1 cellular context compared by ENCODE assay signal in the genomic region with DNA sequence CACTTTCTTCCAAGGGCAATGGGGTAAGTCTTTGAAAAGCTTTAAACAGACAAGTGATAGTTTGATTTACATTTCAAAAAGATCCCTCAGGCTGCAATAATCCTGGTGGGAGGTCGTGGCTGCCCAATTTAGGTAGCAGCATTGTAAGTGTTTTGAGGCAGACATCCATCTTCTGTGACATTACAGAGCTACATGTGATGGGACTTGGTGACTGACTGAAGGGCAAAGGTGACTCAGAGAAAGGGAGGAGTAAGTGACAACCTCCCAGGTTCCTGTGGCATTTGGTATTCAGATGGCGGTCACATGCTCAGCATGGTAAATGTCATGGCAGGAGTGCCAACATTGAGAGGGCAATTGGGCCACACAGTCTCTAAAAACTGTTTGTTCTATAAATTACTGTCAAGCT.
TF ChIP-seq lines count a peak whose summit lies in the region.

No MANE protein-coding gene starts in this region.

TF ChIP-seq in HepG2, 621 proteins besides CTCF, POLR2A, EP300 and RAD21 (continued from another document):
- TF ChIP-seq, protein P1, sequence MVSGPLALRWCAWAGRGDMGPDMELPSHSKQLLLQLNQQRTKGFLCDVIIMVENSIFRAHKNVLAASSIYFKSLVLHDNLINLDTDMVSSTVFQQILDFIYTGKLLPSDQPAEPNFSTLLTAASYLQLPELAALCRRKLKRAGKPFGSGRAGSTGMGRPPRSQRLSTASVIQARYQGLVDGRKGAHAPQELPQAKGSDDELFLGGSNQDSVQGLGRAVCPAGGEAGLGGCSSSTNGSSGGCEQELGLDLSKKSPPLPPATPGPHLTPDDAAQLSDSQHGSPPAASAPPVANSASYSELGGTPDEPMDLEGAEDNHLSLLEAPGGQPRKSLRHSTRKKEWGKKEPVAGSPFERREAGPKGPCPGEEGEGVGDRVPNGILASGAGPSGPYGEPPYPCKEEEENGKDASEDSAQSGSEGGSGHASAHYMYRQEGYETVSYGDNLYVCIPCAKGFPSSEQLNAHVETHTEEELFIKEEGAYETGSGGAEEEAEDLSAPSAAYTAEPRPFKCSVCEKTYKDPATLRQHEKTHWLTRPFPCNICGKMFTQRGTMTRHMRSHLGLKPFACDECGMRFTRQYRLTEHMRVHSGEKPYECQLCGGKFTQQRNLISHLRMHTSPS (CRISPR knock-in tag; IDR thresholded peaks at IDR 0.05; ENCODE audit: low read depth) = peak; percentile 65; the same call in 1 of the 2 replicates
- TF ChIP-seq ZNF616 (CRISPR knock-in tag; IDR thresholded peaks at IDR 0.05; ENCODE audit: low read depth) (no peak), HCFC1 (IDR thresholded peaks at IDR 0.05; ENCODE audit: low read depth, low read length) (no peak), FOSL2 (CRISPR knock-in tag; IDR thresholded peaks at IDR 0.05) (peak; percentile 43; the same call in 1 of the 2 replicates)
